In genomic region chr22:44664149-44664548, GRCh38 we compare ENCODE assay signal across 9 cellular contexts. TPM values are rescaled to one million over a fixed set of nuclear protein-coding genes. Genes with fewer than 3 reads are reported as not detected.
DNase-seq lines count a peak whose midpoint lies in the region; ATAC-seq, FAIRE-seq and TF ChIP-seq lines count a peak whose summit lies in the region.
"Had no signal": no experiment of that assay in that cellular context is flagged by ENCODE, and none has a peak within 500 bp of the region (broad histone marks: within the 10 kb centered on the region; RNA-seq: fewer than 3 reads in every experiment).

No MANE protein-coding gene starts in this region.

- no peak for FAIRE-seq in frontal cortex (lab: Jason Lieb, UNC)

- peak; percentile 74 for DNase-seq in activated CD4-positive, alpha-beta T cell treated with anti-CD3 and anti-CD28 coated beads, Interleukin-2, amount 10 ng/mL, durations not matched to agents 7 days and 5 days
- peak; percentile 73 for DNase-seq in osteoblast (ENCODE audit: insufficient read length, low spot score, missing footprints)
- no peak for DNase-seq in DMS 273 treated with DMSO at 0.1 percent for 48 hours (lab: John Stamatoyannopoulos, UW)
- DNase-seq in NCI-H1930 (lab: John Stamatoyannopoulos, UW) = no peak
- no peak for DNase-seq in frontal cortex (ENCODE audit: low spot score in 2 of 2)
- no peak for DNase-seq in COLO668 (lab: John Stamatoyannopoulos, UW; ENCODE audit: unreplicated experiment)

- H3K4me2 ChIP-seq in osteoblast (ENCODE audit: insufficient read depth, low read length) = no peak overlapping the region

- no peaks in the 10 kb centered on the region for H3K9me3 ChIP-seq in osteoblast (ENCODE audit: low read depth, low read length)

- no peaks in the 10 kb centered on the region for H3K4me1 ChIP-seq in osteoblast (ENCODE audit: insufficient read depth, low read length)

- H3K4me3 ChIP-seq in osteoblast (ENCODE audit: insufficient read depth, low read length) = no peak overlapping the region

- H3K27me3 ChIP-seq in osteoblast (ENCODE audit: insufficient read depth, low read length) = peaks cover 35% of the 10 kb centered on the region

- no peaks in the 10 kb centered on the region for H3K36me3 ChIP-seq in osteoblast (ENCODE audit: insufficient read depth, low read length)

- no peak overlapping the region for H3K27ac ChIP-seq in osteoblast (ENCODE audit: low read depth, low read length)

- peak overlapping the region; percentile 86 for H3K27ac Mint-ChIP-seq in activated CD4-positive, alpha-beta T cell treated with anti-CD3 and anti-CD28 coated beads, Interleukin-2, amount 10 ng/mL, durations not matched to agents 7 days and 5 days

- no peak for TF ChIP-seq CTCF in osteoblast (IDR thresholded peaks at IDR 0.05; ENCODE audit: extremely low read depth, low read depth, low read length)

- CTCF ChIA-PET in activated CD4-positive, alpha-beta T cell treated with anti-CD3 and anti-CD28 coated beads, Interleukin-2, amount 10 ng/mL, durations not matched to agents 7 days and 5 days (lab: Charles Lee) = interaction anchor here (0.5 to 3.0 kb wide), 7 partner anchors 13 to 102 kb away, joined by 3 to 23 read pairs (median 3); no protein-coding TSS in a partner anchor

- peak overlapping the region; percentile 41 for H2AFZ ChIP-seq in osteoblast (ENCODE audit: low read length)

- ATAC-seq in GM19397 (IDR thresholded peaks at IDR 0.05; ENCODE audit: unreplicated experiment) = peak; percentile 57
- ATAC-seq in esophagus mucosa = peak; percentile 20
- ATAC-seq: HCT116 had no signal

- POLR2A ChIA-PET in activated CD4-positive, alpha-beta T cell treated with anti-CD3 and anti-CD28 coated beads, Interleukin-2, amount 10 ng/mL, durations not matched to agents 7 days and 5 days (lab: Charles Lee) = no interaction called here

- H3K36me3 Mint-ChIP-seq in activated CD4-positive, alpha-beta T cell treated with anti-CD3 and anti-CD28 coated beads, Interleukin-2, amount 10 ng/mL, durations not matched to agents 7 days and 5 days (ENCODE audit: low read depth) = no peaks in the 10 kb centered on the region

- no peaks in the 10 kb centered on the region for H3K79me2 ChIP-seq in osteoblast (ENCODE audit: insufficient read depth, low read length)

- H3K4me3 Mint-ChIP-seq in activated CD4-positive, alpha-beta T cell treated with anti-CD3 and anti-CD28 coated beads, Interleukin-2, amount 10 ng/mL, durations not matched to agents 7 days and 5 days = peak overlapping the region; percentile 25

- peaks cover 2% of the 10 kb centered on the region for H3K27me3 Mint-ChIP-seq in activated CD4-positive, alpha-beta T cell treated with anti-CD3 and anti-CD28 coated beads, Interleukin-2, amount 10 ng/mL, durations not matched to agents 7 days and 5 days

- H3K9me3 Mint-ChIP-seq in activated CD4-positive, alpha-beta T cell treated with anti-CD3 and anti-CD28 coated beads, Interleukin-2, amount 10 ng/mL, durations not matched to agents 7 days and 5 days = no peaks in the 10 kb centered on the region

- peaks cover 53% of the 10 kb centered on the region for H3K4me1 Mint-ChIP-seq in activated CD4-positive, alpha-beta T cell treated with anti-CD3 and anti-CD28 coated beads, Interleukin-2, amount 10 ng/mL, durations not matched to agents 7 days and 5 days

- no peaks in the 10 kb centered on the region for H4K20me1 ChIP-seq in osteoblast (ENCODE audit: insufficient read depth, low read length)

RNA-seq across cellular contexts. Expression of gene PRR5, which starts 37.9 kb away (rescaled TPM):
- 10 to 100 TPM; 29.7 to 30.6 TPM for total RNA-seq in activated CD4-positive, alpha-beta T cell treated with anti-CD3 and anti-CD28 coated beads, Interleukin-2, amount 10 ng/mL, durations not matched to agents 7 days and 5 days
- total RNA-seq in esophagus mucosa (11.1 TPM), osteoblast (13.0 and 14.8 TPM in 2 replicates), frontal cortex (10.6 TPM)

Comparison
In these comparisons a context has a peak if more than half of its experiments do, and no peak if none do; other contexts are left out.
1. DNase-seq: peak in activated CD4-positive, alpha-beta T cell treated with anti-CD3 and anti-CD28 coated beads, Interleukin-2, amount 10 ng/mL, durations not matched to agents 7 days and 5 days (single experiment) and osteoblast (single experiment); none in DMS 273 treated with DMSO at 0.1 percent for 48 hours (single experiment), NCI-H1930 (0 of 2), frontal cortex (0 of 2) and COLO668 (single experiment).